Comparison of ENCODE assay signal across 10 cellular contexts in genomic region chr16:49596119-49596518, GRCh38.
A peak's percentile ranks its signal among the peaks of the same experiment; 100 is the strongest.
DNase-seq lines count a peak whose midpoint lies in the region; ATAC-seq and TF ChIP-seq lines count a peak whose summit lies in the region.
"Had no signal": no experiment of that assay in that cellular context is flagged by ENCODE, and none has a peak within 500 bp of the region (broad histone marks: within the 10 kb centered on the region; RNA-seq: fewer than 3 reads in every experiment).

No MANE protein-coding gene starts in this region.

- DNase-seq in ELF-1 (ENCODE audit: low read depth, low spot score) (peak; percentile 53), SK-N-DZ (ENCODE audit: low spot score) (peak; percentile 25), fibroblast of the aortic adventitia (ENCODE audit: low read depth) (peak; percentile 62), ovary (peak in 1 of 5 donors; percentile 24), SKM-1 treated with dmso at 0.1 percent for 144 hours (lab: John Stamatoyannopoulos, UW; ENCODE audit: unreplicated experiment) (no peak), G401 (ENCODE audit: low spot score) (no peak)
- no peak for DNase-seq in stimulated activated CD4-positive, alpha-beta T cell treated with anti-CD3 and anti-CD28 coated beads, Interleukin-2, amount 100 ng/mL, for 48 hours
- DNase-seq: activated T-cell treated with anti-CD3 and anti-CD28 coated beads, Interleukin-2, amount 50 U/mL, for 4 hours had no signal

- in situ Hi-C loops in G401 (cut with HindIII; ENCODE audit: low sequenced_read_pairs) = no loop called here

- H3K4me3 ChIP-seq in fibroblast of the aortic adventitia (ENCODE audit: low read depth, low read length) (peak overlapping the region; percentile 3), ovary (peak overlapping the region; percentile 24)

- peak overlapping the region in 1 of 2 donors; percentile 72 for H3K27ac ChIP-seq in ovary

- no peak for TF ChIP-seq POLR2A in ovary (IDR thresholded peaks at IDR 0.05)

- H3K9me3 ChIP-seq in ovary = no peaks in the 10 kb centered on the region
- H3K9me3 ChIP-seq: tibial nerve had no signal

- 2 to 8% (median 4%) methylated on average over 10 of the region's 10 CpGs for WGBS in ovary, 3 donors

- no peak for ATAC-seq in HG03039 (IDR thresholded peaks at IDR 0.05; ENCODE audit: unreplicated experiment)
- ATAC-seq: activated T-cell treated with anti-CD3 and anti-CD28 coated beads, Interleukin-2, amount 50 U/mL, for 4 hours had no signal

- TF ChIP-seq EP300 in ovary (IDR thresholded peaks at IDR 0.05) = no peak

- no peaks in the 10 kb centered on the region for H3K36me3 ChIP-seq in ovary
- H3K36me3 ChIP-seq: tibial nerve had no signal

- H3K4me1 ChIP-seq in ovary (ENCODE audit: insufficient read depth) = peaks cover 8% of the 10 kb centered on the region

- no peaks in the 10 kb centered on the region for H3K27me3 ChIP-seq in ovary
- H3K27me3 ChIP-seq: tibial nerve had no signal

- TF ChIP-seq CTCF in fibroblast of the aortic adventitia (IDR thresholded peaks at IDR 0.05; ENCODE audit: insufficient read depth, low read length) (no peak), ovary (IDR thresholded peaks at IDR 0.05) (no peak)

- intact Hi-C loops in ovary (cut with DNase I) = no loop called here

Comparison
In these comparisons a context has a peak if more than half of its experiments do, and no peak if none do; other contexts are left out.
1. DNase-seq: peak in ELF-1 (single experiment), SK-N-DZ (single experiment) and fibroblast of the aortic adventitia (single experiment); none in SKM-1 treated with dmso at 0.1 percent for 144 hours (single experiment), G401 (single experiment) and stimulated activated CD4-positive, alpha-beta T cell treated with anti-CD3 and anti-CD28 coated beads, Interleukin-2, amount 100 ng/mL, for 48 hours (0 of 2).